ENCODE assay signal across 12 cellular contexts in genomic region chr9:129435996-129436676, GRCh38.
DNase-seq lines count a peak whose midpoint lies in the region; ATAC-seq and TF ChIP-seq lines count a peak whose summit lies in the region.
"Had no signal": no experiment of that assay in that cellular context is flagged by ENCODE, and none has a peak within 500 bp of the region (broad histone marks: within the 10 kb centered on the region; RNA-seq: fewer than 3 reads in every experiment).

No MANE protein-coding gene starts in this region.

- no peaks in the 10 kb centered on the region for H3K9me3 ChIP-seq in uterus
- no peaks in the 10 kb centered on the region for H3K9me3 ChIP-seq in gastrocnemius medialis
- H3K9me3 ChIP-seq: right lobe of liver had no signal

- H3K36me3 Mint-ChIP-seq in activated naive CD8-positive, alpha-beta T cell = no peaks in the 10 kb centered on the region
- peaks cover 2% of the 10 kb centered on the region for H3K36me3 Mint-ChIP-seq in activated naive CD8-positive, alpha-beta T cell treated with anti-CD3 and anti-CD28 coated beads for 36 hours
- no peaks in the 10 kb centered on the region for H3K36me3 Mint-ChIP-seq in brain
- H3K36me3 Mint-ChIP-seq in naive B cell = no peaks in the 10 kb centered on the region

- peaks cover 21% of the 10 kb centered on the region for H3K4me1 Mint-ChIP-seq in activated naive CD8-positive, alpha-beta T cell (ENCODE audit: low read depth)
- peaks cover 22% of the 10 kb centered on the region for H3K4me1 Mint-ChIP-seq in activated naive CD8-positive, alpha-beta T cell treated with anti-CD3 and anti-CD28 coated beads for 36 hours
- H3K4me1 Mint-ChIP-seq in brain (peaks cover 94% of the 10 kb centered on the region), naive B cell (peaks cover 17 to 24% (median 19%) of the 10 kb centered on the region in 3 donors)

- H3K27ac ChIP-seq in uterus (peak overlapping the region; percentile 77 to 86), gastrocnemius medialis (no peak overlapping the region)

- TF ChIP-seq POLR2A in uterus (IDR thresholded peaks at IDR 0.05) = no peak
- TF ChIP-seq POLR2A in gastrocnemius medialis (IDR thresholded peaks at IDR 0.05) = no peak

- in situ Hi-C loops in gastrocnemius medialis (cut with MboI; ENCODE audit: low sequenced_read_pairs in 4 of 4) = no loop called here

- no peak overlapping the region for H3K27ac Mint-ChIP-seq in activated naive CD8-positive, alpha-beta T cell
- no peak overlapping the region for H3K27ac Mint-ChIP-seq in activated naive CD8-positive, alpha-beta T cell treated with anti-CD3 and anti-CD28 coated beads for 36 hours
- H3K27ac Mint-ChIP-seq in brain = peak overlapping the region; percentile 80 to 97 (median 95)
- no peak overlapping the region for H3K27ac Mint-ChIP-seq in naive B cell
- H3K27ac Mint-ChIP-seq: activated CD4-positive, alpha-beta T cell treated with anti-CD3 and anti-CD28 coated beads, Interleukin-2, amount 10 ng/mL, durations not matched to agents 7 days and 5 days; activated T-helper 1 cell treated with anti-CD3 and anti-CD28 coated beads, Interleukin-12 subunit alpha, Interleukin-12 subunit beta, Interleukin-2, Interleukin-4 antibody, amounts not matched to agents 30 ng/mL and 10 ng/mL and 1 ng/mL, durations not matched to agents 14 hours and 24 hours and 36 hours; stimulated activated naive CD8-positive, alpha-beta T cell treated with anti-CD3 and anti-CD28 coated beads, Interleukin-15, amount 100 ng/mL, for 72 hours had no signal

- H3K4me3 Mint-ChIP-seq in activated naive CD8-positive, alpha-beta T cell = peak overlapping the region; percentile 94
- no peak overlapping the region for H3K4me3 Mint-ChIP-seq in activated naive CD8-positive, alpha-beta T cell treated with anti-CD3 and anti-CD28 coated beads for 36 hours
- H3K4me3 Mint-ChIP-seq in brain (peak overlapping the region in 3 of 5 experiments; percentile 8 to 77 (median 48)), naive B cell (peak overlapping the region in 5 of 8 donors; percentile 19 to 88 (median 88))

- no peaks in the 10 kb centered on the region for H3K9me3 Mint-ChIP-seq in activated naive CD8-positive, alpha-beta T cell (ENCODE audit: low read depth)
- H3K9me3 Mint-ChIP-seq in activated naive CD8-positive, alpha-beta T cell treated with anti-CD3 and anti-CD28 coated beads for 36 hours = peaks cover 3% of the 10 kb centered on the region
- H3K9me3 Mint-ChIP-seq in brain = peaks cover 0 to 11% (median 2%) of the 10 kb centered on the region in 5 experiments
- peaks cover 0 to 8% (median 0%) of the 10 kb centered on the region in 7 donors for H3K9me3 Mint-ChIP-seq in naive B cell
- H3K9me3 Mint-ChIP-seq: activated T-helper 1 cell treated with anti-CD3 and anti-CD28 coated beads, Interleukin-12 subunit alpha, Interleukin-12 subunit beta, Interleukin-2, Interleukin-4 antibody, amounts not matched to agents 30 ng/mL and 10 ng/mL and 1 ng/mL, durations not matched to agents 14 hours and 24 hours and 36 hours; stimulated activated naive CD8-positive, alpha-beta T cell treated with anti-CD3 and anti-CD28 coated beads, Interleukin-15, amount 100 ng/mL, for 72 hours had no signal

- ATAC-seq in naive B cell (ENCODE audit: low read depth in 2 of 2) (no peak), gastrocnemius medialis (no peak), HG03521 (IDR thresholded peaks at IDR 0.05; ENCODE audit: unreplicated experiment) (no peak)

- H3K36me3 ChIP-seq in uterus (no peaks in the 10 kb centered on the region), gastrocnemius medialis (no peaks in the 10 kb centered on the region)
- H3K36me3 ChIP-seq: right lobe of liver had no signal

- TF ChIP-seq CTCF in brain (conservative IDR thresholded peaks at IDR 0.05) (no peak), uterus (IDR thresholded peaks at IDR 0.05) (no peak), gastrocnemius medialis (IDR thresholded peaks at IDR 0.05 in 4 of 5, conservative IDR thresholded peaks at IDR 0.05 in 1 of 5) (no peak)

- H3K27me3 ChIP-seq in uterus = no peaks in the 10 kb centered on the region
- peaks cover 15 to 27% (median 15%) of the 10 kb centered on the region in 3 donors for H3K27me3 ChIP-seq in gastrocnemius medialis
- H3K27me3 ChIP-seq: right lobe of liver had no signal

- intact Hi-C loops in uterus (cut with DNase I; ENCODE audit: low total_unique reads) = no loop called here
- intact Hi-C loops in gastrocnemius medialis (cut with DNase I; ENCODE audit: low total_unique reads) = no loop called here

- no peak for DNase-seq in activated naive CD8-positive, alpha-beta T cell treated with anti-CD3 and anti-CD28 coated beads for 36 hours
- DNase-seq in naive B cell = no peak
- no peak for DNase-seq in uterus
- DNase-seq in NCI-H1092 treated with DMSO at 0.1 percent for 48 hours (lab: John Stamatoyannopoulos, UW) = no peak
- no peak for DNase-seq in gastrocnemius medialis
- DNase-seq: stimulated activated naive CD8-positive, alpha-beta T cell treated with anti-CD3 and anti-CD28 coated beads, Interleukin-15, amount 100 ng/mL, for 72 hours had no signal

- H3K27me3 Mint-ChIP-seq in activated naive CD8-positive, alpha-beta T cell = peaks cover 16% of the 10 kb centered on the region
- peaks cover 56% of the 10 kb centered on the region for H3K27me3 Mint-ChIP-seq in activated naive CD8-positive, alpha-beta T cell treated with anti-CD3 and anti-CD28 coated beads for 36 hours
- H3K27me3 Mint-ChIP-seq in brain (peaks cover 9% of the 10 kb centered on the region), naive B cell (peaks cover 48 to 54% (median 52%) of the 10 kb centered on the region in 3 donors)

- H3K4me1 ChIP-seq in uterus = no peaks in the 10 kb centered on the region
- H3K4me1 ChIP-seq in gastrocnemius medialis = peaks cover 10 to 15% of the 10 kb centered on the region in 2 donors

- H3K4me3 ChIP-seq in uterus (no peak overlapping the region), gastrocnemius medialis (no peak overlapping the region)

Comparison
In these comparisons a context has a peak if more than half of its experiments do, and no peak if none do; other contexts are left out.
1. H3K27ac Mint-ChIP-seq: peak in brain (5 of 5); none in activated naive CD8-positive, alpha-beta T cell (single experiment), activated naive CD8-positive, alpha-beta T cell treated with anti-CD3 and anti-CD28 coated beads for 36 hours (single experiment) and naive B cell (0 of 6).
2. H3K27ac ChIP-seq: peak in uterus (2 of 2); none in gastrocnemius medialis (0 of 4).